1 cellular context compared by ENCODE assay signal in genomic region chr17:62800580-62800979, GRCh38.
TF ChIP-seq lines count a peak whose summit lies in the region.

No MANE protein-coding gene starts in this region.

TF ChIP-seq in SK-N-SH treated with all-trans-retinoic acid at 6 μM for 48 hours, 23 proteins besides CTCF, POLR2A, EP300 and RAD21 (continued from another document):
- TF ChIP-seq TSHZ2 (CRISPR knock-in tag; IDR thresholded peaks at IDR 0.05) = no peak
- TF ChIP-seq TCF4 (CRISPR knock-in tag; IDR thresholded peaks at IDR 0.05; ENCODE audit: borderline replicate concordance) = no peak
- TF ChIP-seq PPARA (CRISPR knock-in tag; IDR thresholded peaks at IDR 0.05; ENCODE audit: borderline replicate concordance) = no peak
- no peak for TF ChIP-seq CREB5 (CRISPR knock-in tag; IDR thresholded peaks at IDR 0.05; ENCODE audit: low read depth)
